In genomic region chr15:78308422-78309021, GRCh38 we compare ENCODE assay signal across 1 cellular context.
TF ChIP-seq lines count a peak whose summit lies in the region.

No MANE protein-coding gene starts in this region.

TF ChIP-seq in K562, 482 proteins besides CTCF, POLR2A, EP300 and RAD21 (continued from another document):
- TF ChIP-seq MYC (IDR thresholded peaks at IDR 0.05; ENCODE audit: low read depth, low read length) (0 out of 2 replicates have a peak, but pooled peaks have one; percentile 11), MYC (CRISPR knock-in tag; IDR thresholded peaks at IDR 0.05; ENCODE audit: borderline replicate concordance, low read depth) (no peak), NRF1 (conservative IDR thresholded peaks at IDR 0.05 in 1 of 2, IDR thresholded peaks at IDR 0.05 in 1 of 2) (peak; percentile 42 to 57), JUN (IDR thresholded peaks at IDR 0.05; ENCODE audit: borderline replicate concordance, low read depth, low read length) (no peak), JUN (CRISPR knock-in tag; IDR thresholded peaks at IDR 0.05; ENCODE audit: borderline replicate concordance) (no peak), FOXJ3 (CRISPR knock-in tag; IDR thresholded peaks at IDR 0.05) (no peak), MEF2D (tag; conservative IDR thresholded peaks at IDR 0.05; ENCODE audit: low read depth) (no peak), TBL1XR1 (IDR thresholded peaks at IDR 0.05; ENCODE audit: low read length in 2 of 2) (no peak), PHF8 (IDR thresholded peaks at IDR 0.05; ENCODE audit: borderline replicate concordance, low read length) (no peak), ZFP30 (CRISPR knock-in tag; IDR thresholded peaks at IDR 0.05; ENCODE audit: borderline replicate concordance) (no peak), RCOR1 (IDR thresholded peaks at IDR 0.05; ENCODE audit: borderline replicate concordance in 1 of 2, low read depth in 2 of 2, low read length in 2 of 2) (0 out of 4 replicates have a peak, but pooled peaks of 1 of the 2 experiments have one; percentile 19), RB1 (IDR thresholded peaks at IDR 0.05; ENCODE audit: low read depth) (no peak), RAD51 (IDR thresholded peaks at IDR 0.05; ENCODE audit: borderline replicate concordance, low read depth) (no peak), CC2D1A (IDR thresholded peaks at IDR 0.05) (0 out of 2 replicates have a peak, but pooled peaks have one; percentile 34), TFE3 (CRISPR knock-in tag; IDR thresholded peaks at IDR 0.05) (no peak), ADNP (tag; IDR thresholded peaks at IDR 0.05) (no peak), ZNF830 (CRISPR knock-in tag; IDR thresholded peaks at IDR 0.05) (no peak), KDM2B (CRISPR knock-in tag; IDR thresholded peaks at IDR 0.05) (no peak), SRSF1 (IDR thresholded peaks at IDR 0.05; ENCODE audit: low read depth, low read length) (no peak)
